2 cellular contexts compared by ENCODE assay signal in genomic region chr3:184748219-184749135, GRCh38.
TF ChIP-seq lines count a peak whose summit lies in the region.

No MANE protein-coding gene starts in this region.

TF ChIP-seq in IMR-90, 13 proteins besides CTCF, POLR2A, EP300 and RAD21:
- TF ChIP-seq NFE2L2 (IDR thresholded peaks at IDR 0.05; ENCODE audit: low read depth, low read length) (no peak), SMC3 (IDR thresholded peaks at IDR 0.05; ENCODE audit: low read depth, low read length) (peak; percentile 36), MAZ (IDR thresholded peaks at IDR 0.05; ENCODE audit: borderline replicate concordance, low read depth, low read length) (no peak)

TF ChIP-seq in HepG2, 621 proteins besides CTCF, POLR2A, EP300 and RAD21:
- TF ChIP-seq ATF5 (CRISPR knock-in tag; IDR thresholded peaks at IDR 0.05; ENCODE audit: low read depth) (no peak), MAX (IDR thresholded peaks at IDR 0.05) (peak; percentile 29; the same call in 1 of the 2 replicates), STAG1 (CRISPR knock-in tag; IDR thresholded peaks at IDR 0.05) (peak; percentile 65), SMC3 (IDR thresholded peaks at IDR 0.05; ENCODE audit: low read length) (peak; percentile 49; the same call in 1 of the 2 replicates), AHR (CRISPR knock-in tag; IDR thresholded peaks at IDR 0.05) (no peak), BHLHE40 (IDR thresholded peaks at IDR 0.05; ENCODE audit: low read length) (no peak), NFE2L1 (CRISPR knock-in tag; IDR thresholded peaks at IDR 0.05; ENCODE audit: borderline replicate concordance) (no peak), ZNF747 (CRISPR knock-in tag; IDR thresholded peaks at IDR 0.05; ENCODE audit: borderline replicate concordance) (no peak), HNRNPLL (IDR thresholded peaks at IDR 0.05; ENCODE audit: low read depth, low read length, poor library complexity, severe bottlenecking) (no peak)
TF ChIP-seq in HepG2: peak in this region for 3.
